21 cellular contexts compared by ENCODE assay signal in the genomic region with DNA sequence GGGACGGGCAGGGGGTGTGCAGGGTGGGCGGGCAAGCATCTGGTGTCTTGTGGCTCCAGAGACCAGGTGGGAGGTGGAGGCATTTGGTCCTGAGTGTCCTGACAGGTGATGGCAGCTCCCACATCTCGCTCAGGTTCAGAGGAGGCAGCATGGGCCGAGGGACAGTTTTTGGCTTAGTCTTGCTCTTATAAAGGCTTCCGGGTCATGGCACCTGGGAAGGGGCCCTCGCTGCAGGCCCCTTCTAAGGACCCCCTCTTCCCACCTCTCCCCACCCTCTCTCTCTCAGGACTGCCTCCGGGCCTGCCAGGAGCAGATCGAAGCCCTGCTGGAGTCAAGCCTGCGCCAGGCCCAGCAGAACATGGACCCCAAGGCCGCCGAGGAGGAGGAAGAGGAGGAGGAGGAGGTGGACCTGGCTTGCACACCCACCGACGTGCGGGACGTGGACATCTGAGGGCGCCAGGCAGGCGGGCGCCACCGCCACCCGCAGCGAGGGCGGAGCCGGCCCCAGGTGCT. TPM values are rescaled to one million over a fixed set of nuclear protein-coding genes. Genes with fewer than 3 reads are reported as not detected.
"Had no signal": no experiment of that assay in that cellular context is flagged by ENCODE, and none has a peak within 500 bp of the region (broad histone marks: within the 10 kb centered on the region; RNA-seq: fewer than 3 reads in every experiment).

No MANE protein-coding gene starts in this region.

- H3K9me3 Mint-ChIP-seq: activated CD8-positive, alpha-beta T cell treated with anti-CD3 and anti-CD28 coated beads for 36 hours; activated naive CD4-positive, alpha-beta T cell treated with anti-CD3 and anti-CD28 coated beads, Interleukin-2, amount 50 U/mL, for 24 hours; nephron progenitor cell; stimulated activated memory B cell treated with anti-CD40 and anti-IgM and Interleukin-4, amounts not matched to agents 10 μg/mL and 1 μg/mL and 100 μg/mL, for 72 hours had no signal

- H3K9me3 ChIP-seq: adrenal gland, thyroid gland, uterus had no signal

- H3K27me3 Mint-ChIP-seq: activated CD4-positive, alpha-beta T cell treated with anti-CD3 and anti-CD28 coated beads for 36 hours; activated CD8-positive, alpha-beta T cell treated with anti-CD3 and anti-CD28 coated beads for 36 hours; activated naive CD4-positive, alpha-beta T cell treated with anti-CD3 and anti-CD28 coated beads, Interleukin-2, amount 50 U/mL, for 24 hours; stimulated activated memory B cell treated with anti-CD40 and anti-IgM and Interleukin-4, amounts not matched to agents 10 μg/mL and 1 μg/mL and 100 μg/mL, for 72 hours had no signal

- H3K4me1 ChIP-seq: thyroid gland, uterus had no signal

- H3K27ac Mint-ChIP-seq: activated CD4-positive, alpha-beta T cell treated with anti-CD3 and anti-CD28 coated beads for 36 hours; activated CD8-positive, alpha-beta T cell treated with anti-CD3 and anti-CD28 coated beads for 36 hours; activated naive CD4-positive, alpha-beta T cell treated with anti-CD3 and anti-CD28 coated beads, Interleukin-2, amount 50 U/mL, for 24 hours; stimulated activated memory B cell treated with anti-CD40 and anti-IgM and Interleukin-4, amounts not matched to agents 10 μg/mL and 1 μg/mL and 100 μg/mL, for 72 hours had no signal

- DNase-seq: activated CD4-positive, alpha-beta T cell treated with anti-CD3 and anti-CD28 coated beads for 36 hours; activated CD8-positive, alpha-beta memory T cell treated with anti-CD3 and anti-CD28 coated beads, Interleukin-2, amount 50 U/mL, for 4 hours; activated CD8-positive, alpha-beta T cell treated with anti-CD3 and anti-CD28 coated beads for 36 hours; activated effector memory CD4-positive, alpha-beta T cell treated with anti-CD3 and anti-CD28 coated beads, Interleukin-2, amount 50 U/mL, for 16 hours; activated T-cell treated with anti-CD3 and anti-CD28 coated beads, Interleukin-2, amount 50 U/mL, for 48 hours; adrenal gland; mesendoderm; nephron progenitor cell; stimulated activated CD4-positive, alpha-beta T cell treated with anti-CD3 and anti-CD28 coated beads, Interleukin-2, amount 100 ng/mL, for 48 hours; T-helper 1 cell; T1000; thyroid gland; uterus had no signal

- H3K36me3 ChIP-seq: uterus had no signal

- H3K4me3 ChIP-seq: adrenal gland, thyroid gland, uterus had no signal

- FAIRE-seq: colon, islet of Langerhans had no signal

- H3K27me3 ChIP-seq: adrenal gland, thyroid gland, uterus had no signal

- H3K4me3 Mint-ChIP-seq: activated CD4-positive, alpha-beta T cell treated with anti-CD3 and anti-CD28 coated beads for 36 hours; activated CD8-positive, alpha-beta T cell treated with anti-CD3 and anti-CD28 coated beads for 36 hours; activated naive CD4-positive, alpha-beta T cell treated with anti-CD3 and anti-CD28 coated beads, Interleukin-2, amount 50 U/mL, for 24 hours; nephron progenitor cell; stimulated activated memory B cell treated with anti-CD40 and anti-IgM and Interleukin-4, amounts not matched to agents 10 μg/mL and 1 μg/mL and 100 μg/mL, for 72 hours had no signal

- H3K4me1 Mint-ChIP-seq: activated CD4-positive, alpha-beta T cell treated with anti-CD3 and anti-CD28 coated beads for 36 hours; activated naive CD4-positive, alpha-beta T cell treated with anti-CD3 and anti-CD28 coated beads, Interleukin-2, amount 50 U/mL, for 24 hours had no signal

- ATAC-seq: activated CD4-positive, alpha-beta T cell treated with anti-CD3 and anti-CD28 coated beads for 36 hours; activated CD8-positive, alpha-beta T cell treated with anti-CD3 and anti-CD28 coated beads for 36 hours; left lobe of liver; stimulated activated memory B cell treated with anti-CD40 and anti-IgM and Interleukin-4, amounts not matched to agents 10 μg/mL and 1 μg/mL and 100 μg/mL, for 72 hours had no signal

- H3K27ac ChIP-seq: adrenal gland, thyroid gland, uterus had no signal

RNA-seq across cellular contexts. Expression of gene FGF19, which starts 52.9 kb away (rescaled TPM):
- total RNA-seq: activated CD8-positive, alpha-beta T cell treated with anti-CD3 and anti-CD28 coated beads for 36 hours; adrenal gland; cardiac septum; osteocyte; thyroid gland had no signal
- polyA plus RNA-seq: adrenal gland, esophagus had no signal
